ENCODE assay signal across 1 cellular context in the genomic region with DNA sequence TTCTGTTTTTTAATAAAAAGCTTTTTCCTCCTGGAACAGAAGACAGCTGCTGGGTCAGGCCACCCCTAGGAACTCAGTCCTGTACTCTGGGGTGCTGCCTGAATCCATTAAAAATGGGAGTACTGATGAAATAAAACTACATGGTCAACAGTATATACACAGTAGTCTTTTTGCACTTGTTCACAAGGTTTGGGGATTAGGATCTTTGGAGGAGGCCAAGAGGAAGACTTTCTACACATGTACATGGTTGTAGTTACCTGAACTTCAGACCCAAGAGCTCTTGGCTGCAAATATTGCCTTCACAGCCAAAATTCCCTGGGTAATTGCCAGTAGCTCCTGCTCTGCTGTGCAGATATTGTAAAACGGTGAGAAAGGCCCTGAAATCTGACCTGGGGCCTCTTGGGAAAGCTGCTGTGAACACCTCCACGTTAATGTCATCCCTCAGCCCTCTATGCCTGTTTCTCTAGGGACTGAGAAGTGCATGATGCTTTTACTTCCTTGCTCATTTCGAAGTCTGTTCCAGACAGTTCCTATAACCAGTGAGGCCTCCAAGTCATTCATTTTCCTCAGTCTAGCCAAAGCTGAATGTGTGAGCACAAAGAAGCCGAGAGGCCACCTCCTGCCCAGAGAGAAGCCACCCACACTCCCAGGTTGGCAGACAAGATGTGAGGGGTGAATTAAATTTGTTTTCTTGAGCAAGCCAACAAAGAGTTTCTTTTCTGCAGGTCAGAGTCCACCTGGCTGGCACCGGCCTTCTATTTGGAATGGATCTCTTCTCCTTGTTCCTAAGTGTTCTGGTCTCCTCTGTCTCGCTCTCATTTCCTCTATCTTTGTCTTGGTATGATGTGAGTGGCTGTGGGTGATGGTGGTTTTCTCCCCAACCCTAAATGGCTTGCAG.
TF ChIP-seq lines count a peak whose summit lies in the region.

No MANE protein-coding gene starts in this region.

TF ChIP-seq in HepG2, 621 proteins besides CTCF, POLR2A, EP300 and RAD21 (continued from another document and continues in another):
- TF ChIP-seq, protein P1, sequence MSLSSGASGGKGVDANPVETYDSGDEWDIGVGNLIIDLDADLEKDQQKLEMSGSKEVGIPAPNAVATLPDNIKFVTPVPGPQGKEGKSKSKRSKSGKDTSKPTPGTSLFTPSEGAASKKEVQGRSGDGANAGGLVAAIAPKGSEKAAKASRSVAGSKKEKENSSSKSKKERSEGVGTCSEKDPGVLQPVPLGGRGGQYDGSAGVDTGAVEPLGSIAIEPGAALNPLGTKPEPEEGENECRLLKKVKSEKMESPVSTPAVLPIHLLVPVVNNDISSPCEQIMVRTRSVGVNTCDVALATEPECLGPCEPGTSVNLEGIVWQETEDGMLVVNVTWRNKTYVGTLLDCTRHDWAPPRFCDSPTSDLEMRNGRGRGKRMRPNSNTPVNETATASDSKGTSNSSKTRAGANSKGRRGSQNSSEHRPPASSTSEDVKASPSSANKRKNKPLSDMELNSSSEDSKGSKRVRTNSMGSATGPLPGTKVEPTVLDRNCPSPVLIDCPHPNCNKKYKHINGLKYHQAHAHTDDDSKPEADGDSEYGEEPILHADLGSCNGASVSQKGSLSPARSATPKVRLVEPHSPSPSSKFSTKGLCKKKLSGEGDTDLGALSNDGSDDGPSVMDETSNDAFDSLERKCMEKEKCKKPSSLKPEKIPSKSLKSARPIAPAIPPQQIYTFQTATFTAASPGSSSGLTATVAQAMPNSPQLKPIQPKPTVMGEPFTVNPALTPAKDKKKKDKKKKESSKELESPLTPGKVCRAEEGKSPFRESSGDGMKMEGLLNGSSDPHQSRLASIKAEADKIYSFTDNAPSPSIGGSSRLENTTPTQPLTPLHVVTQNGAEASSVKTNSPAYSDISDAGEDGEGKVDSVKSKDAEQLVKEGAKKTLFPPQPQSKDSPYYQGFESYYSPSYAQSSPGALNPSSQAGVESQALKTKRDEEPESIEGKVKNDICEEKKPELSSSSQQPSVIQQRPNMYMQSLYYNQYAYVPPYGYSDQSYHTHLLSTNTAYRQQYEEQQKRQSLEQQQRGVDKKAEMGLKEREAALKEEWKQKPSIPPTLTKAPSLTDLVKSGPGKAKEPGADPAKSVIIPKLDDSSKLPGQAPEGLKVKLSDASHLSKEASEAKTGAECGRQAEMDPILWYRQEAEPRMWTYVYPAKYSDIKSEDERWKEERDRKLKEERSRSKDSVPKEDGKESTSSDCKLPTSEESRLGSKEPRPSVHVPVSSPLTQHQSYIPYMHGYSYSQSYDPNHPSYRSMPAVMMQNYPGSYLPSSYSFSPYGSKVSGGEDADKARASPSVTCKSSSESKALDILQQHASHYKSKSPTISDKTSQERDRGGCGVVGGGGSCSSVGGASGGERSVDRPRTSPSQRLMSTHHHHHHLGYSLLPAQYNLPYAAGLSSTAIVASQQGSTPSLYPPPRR (CRISPR knock-in tag; IDR thresholded peaks at IDR 0.05; ENCODE audit: borderline replicate concordance), result peak; percentile 37; the same call in 1 of the 2 replicates
- TF ChIP-seq DPF2 (CRISPR knock-in tag; IDR thresholded peaks at IDR 0.05; ENCODE audit: borderline replicate concordance, low read depth) (peak; percentile 19; the same call in 1 of the 2 replicates), KAT2B (IDR thresholded peaks at IDR 0.05; ENCODE audit: borderline replicate concordance, low read depth, low read length) (no peak), NFIB (CRISPR knock-in tag; IDR thresholded peaks at IDR 0.05; ENCODE audit: borderline replicate concordance) (no peak), NFYB (CRISPR knock-in tag; IDR thresholded peaks at IDR 0.05) (no peak; the same call in 1 of the 2 replicates), WIZ (CRISPR knock-in tag; IDR thresholded peaks at IDR 0.05) (no peak), ZNF367 (CRISPR knock-in tag; IDR thresholded peaks at IDR 0.05; ENCODE audit: borderline replicate concordance) (no peak), JUNB (CRISPR knock-in tag; IDR thresholded peaks at IDR 0.05; ENCODE audit: borderline replicate concordance) (no peak), MEF2D (CRISPR knock-in tag; IDR thresholded peaks at IDR 0.05) (no peak), ZNF747 (CRISPR knock-in tag; IDR thresholded peaks at IDR 0.05; ENCODE audit: borderline replicate concordance) (no peak; the same call in 1 of the 2 replicates), ZNF792 (CRISPR knock-in tag; IDR thresholded peaks at IDR 0.05) (no peak; the same call in 1 of the 2 replicates), JDP2 (CRISPR knock-in tag; IDR thresholded peaks at IDR 0.05; ENCODE audit: borderline replicate concordance) (no peak), ZBTB38 (CRISPR knock-in tag; IDR thresholded peaks at IDR 0.05) (no peak), RFX1 (IDR thresholded peaks at IDR 0.05) (no peak), FOSL1 (CRISPR knock-in tag; IDR thresholded peaks at IDR 0.05; ENCODE audit: borderline replicate concordance) (0 out of 2 replicates have a peak, but pooled peaks have one; percentile 30), ZNF552 (CRISPR knock-in tag; IDR thresholded peaks at IDR 0.05; ENCODE audit: borderline replicate concordance) (no peak), ETV5 (CRISPR knock-in tag; IDR thresholded peaks at IDR 0.05; ENCODE audit: borderline replicate concordance) (no peak), ZFX (CRISPR knock-in tag; IDR thresholded peaks at IDR 0.05; ENCODE audit: low read depth) (peak; percentile 39; the same call in 1 of the 2 replicates), ZSCAN31 (CRISPR knock-in tag; IDR thresholded peaks at IDR 0.05; ENCODE audit: low read depth) (peak; percentile 65; the same call in 1 of the 2 replicates), ZNF136 (CRISPR knock-in tag; IDR thresholded peaks at IDR 0.05; ENCODE audit: low read depth) (no peak)
- TF ChIP-seq, protein P2, sequence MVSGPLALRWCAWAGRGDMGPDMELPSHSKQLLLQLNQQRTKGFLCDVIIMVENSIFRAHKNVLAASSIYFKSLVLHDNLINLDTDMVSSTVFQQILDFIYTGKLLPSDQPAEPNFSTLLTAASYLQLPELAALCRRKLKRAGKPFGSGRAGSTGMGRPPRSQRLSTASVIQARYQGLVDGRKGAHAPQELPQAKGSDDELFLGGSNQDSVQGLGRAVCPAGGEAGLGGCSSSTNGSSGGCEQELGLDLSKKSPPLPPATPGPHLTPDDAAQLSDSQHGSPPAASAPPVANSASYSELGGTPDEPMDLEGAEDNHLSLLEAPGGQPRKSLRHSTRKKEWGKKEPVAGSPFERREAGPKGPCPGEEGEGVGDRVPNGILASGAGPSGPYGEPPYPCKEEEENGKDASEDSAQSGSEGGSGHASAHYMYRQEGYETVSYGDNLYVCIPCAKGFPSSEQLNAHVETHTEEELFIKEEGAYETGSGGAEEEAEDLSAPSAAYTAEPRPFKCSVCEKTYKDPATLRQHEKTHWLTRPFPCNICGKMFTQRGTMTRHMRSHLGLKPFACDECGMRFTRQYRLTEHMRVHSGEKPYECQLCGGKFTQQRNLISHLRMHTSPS (CRISPR knock-in tag; IDR thresholded peaks at IDR 0.05; ENCODE audit: low read depth), result no peak
- TF ChIP-seq, protein P3, sequence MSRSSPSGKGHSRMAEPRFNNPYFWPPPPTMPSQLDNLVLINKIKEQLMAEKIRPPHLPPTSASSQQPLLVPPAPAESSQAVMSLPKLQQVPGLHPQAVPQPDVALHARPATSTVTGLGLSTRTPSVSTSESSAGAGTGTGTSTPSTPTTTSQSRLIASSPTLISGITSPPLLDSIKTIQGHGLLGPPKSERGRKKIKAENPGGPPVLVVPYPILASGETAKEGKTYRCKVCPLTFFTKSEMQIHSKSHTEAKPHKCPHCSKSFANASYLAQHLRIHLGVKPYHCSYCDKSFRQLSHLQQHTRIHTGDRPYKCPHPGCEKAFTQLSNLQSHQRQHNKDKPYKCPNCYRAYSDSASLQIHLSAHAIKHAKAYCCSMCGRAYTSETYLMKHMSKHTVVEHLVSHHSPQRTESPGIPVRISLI (CRISPR knock-in tag; IDR thresholded peaks at IDR 0.05; ENCODE audit: borderline replicate concordance), result no peak
- TF ChIP-seq, protein P4, sequence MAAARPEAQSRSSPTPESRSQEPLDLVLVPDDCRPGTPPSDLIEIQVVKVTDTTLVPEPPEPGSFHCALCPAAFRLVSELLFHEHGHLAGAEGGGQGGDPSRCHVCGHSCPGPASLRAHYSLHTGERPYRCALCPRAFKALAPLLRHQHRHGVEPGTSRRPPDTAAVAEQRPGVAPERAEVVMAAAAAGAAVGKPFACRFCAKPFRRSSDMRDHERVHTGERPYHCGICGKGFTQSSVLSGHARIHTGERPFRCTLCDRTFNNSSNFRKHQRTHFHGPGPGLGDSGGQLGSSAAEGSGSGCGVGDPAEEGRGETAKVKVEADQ (CRISPR knock-in tag; IDR thresholded peaks at IDR 0.05; ENCODE audit: borderline replicate concordance), result no peak; the same call in 1 of the 2 replicates
- TF ChIP-seq, protein P5, sequence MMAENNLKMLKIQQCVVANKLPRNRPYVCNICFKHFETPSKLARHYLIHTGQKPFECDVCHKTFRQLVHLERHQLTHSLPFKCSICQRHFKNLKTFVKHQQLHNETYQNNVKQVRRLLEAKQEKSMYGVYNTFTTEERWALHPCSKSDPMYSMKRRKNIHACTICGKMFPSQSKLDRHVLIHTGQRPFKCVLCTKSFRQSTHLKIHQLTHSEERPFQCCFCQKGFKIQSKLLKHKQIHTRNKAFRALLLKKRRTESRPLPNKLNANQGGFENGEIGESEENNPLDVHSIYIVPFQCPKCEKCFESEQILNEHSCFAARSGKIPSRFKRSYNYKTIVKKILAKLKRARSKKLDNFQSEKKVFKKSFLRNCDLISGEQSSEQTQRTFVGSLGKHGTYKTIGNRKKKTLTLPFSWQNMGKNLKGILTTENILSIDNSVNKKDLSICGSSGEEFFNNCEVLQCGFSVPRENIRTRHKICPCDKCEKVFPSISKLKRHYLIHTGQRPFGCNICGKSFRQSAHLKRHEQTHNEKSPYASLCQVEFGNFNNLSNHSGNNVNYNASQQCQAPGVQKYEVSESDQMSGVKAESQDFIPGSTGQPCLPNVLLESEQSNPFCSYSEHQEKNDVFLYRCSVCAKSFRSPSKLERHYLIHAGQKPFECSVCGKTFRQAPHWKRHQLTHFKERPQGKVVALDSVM (CRISPR knock-in tag; IDR thresholded peaks at IDR 0.05), result 0 out of 2 replicates have a peak, but pooled peaks have one; percentile 6
- TF ChIP-seq, protein P6, sequence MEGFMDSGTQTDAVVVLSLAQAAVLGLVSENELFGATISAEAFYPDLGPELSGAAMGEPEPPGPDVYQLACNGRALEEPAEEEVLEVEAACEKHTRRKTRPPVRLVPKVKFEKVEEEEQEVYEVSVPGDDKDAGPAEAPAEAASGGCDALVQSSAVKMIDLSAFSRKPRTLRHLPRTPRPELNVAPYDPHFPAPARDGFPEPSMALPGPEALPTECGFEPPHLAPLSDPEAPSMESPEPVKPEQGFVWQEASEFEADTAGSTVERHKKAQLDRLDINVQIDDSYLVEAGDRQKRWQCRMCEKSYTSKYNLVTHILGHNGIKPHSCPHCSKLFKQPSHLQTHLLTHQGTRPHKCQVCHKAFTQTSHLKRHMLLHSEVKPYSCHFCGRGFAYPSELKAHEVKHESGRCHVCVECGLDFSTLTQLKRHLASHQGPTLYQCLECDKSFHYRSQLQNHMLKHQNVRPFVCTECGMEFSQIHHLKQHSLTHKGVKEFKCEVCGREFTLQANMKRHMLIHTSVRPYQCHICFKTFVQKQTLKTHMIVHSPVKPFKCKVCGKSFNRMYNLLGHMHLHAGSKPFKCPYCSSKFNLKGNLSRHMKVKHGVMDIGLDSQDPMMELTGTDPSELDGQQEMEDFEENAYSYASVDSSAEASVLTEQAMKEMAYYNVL (CRISPR knock-in tag; IDR thresholded peaks at IDR 0.05; ENCODE audit: borderline replicate concordance), result no peak
- TF ChIP-seq, protein P7, sequence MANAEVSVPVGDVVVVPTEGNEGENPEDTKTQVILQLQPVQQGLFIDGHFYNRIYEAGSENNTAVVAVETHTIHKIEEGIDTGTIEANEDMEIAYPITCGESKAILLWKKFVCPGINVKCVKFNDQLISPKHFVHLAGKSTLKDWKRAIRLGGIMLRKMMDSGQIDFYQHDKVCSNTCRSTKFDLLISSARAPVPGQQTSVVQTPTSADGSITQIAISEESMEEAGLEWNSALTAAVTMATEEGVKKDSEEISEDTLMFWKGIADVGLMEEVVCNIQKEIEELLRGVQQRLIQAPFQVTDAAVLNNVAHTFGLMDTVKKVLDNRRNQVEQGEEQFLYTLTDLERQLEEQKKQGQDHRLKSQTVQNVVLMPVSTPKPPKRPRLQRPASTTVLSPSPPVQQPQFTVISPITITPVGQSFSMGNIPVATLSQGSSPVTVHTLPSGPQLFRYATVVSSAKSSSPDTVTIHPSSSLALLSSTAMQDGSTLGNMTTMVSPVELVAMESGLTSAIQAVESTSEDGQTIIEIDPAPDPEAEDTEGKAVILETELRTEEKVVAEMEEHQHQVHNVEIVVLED (CRISPR knock-in tag; IDR thresholded peaks at IDR 0.05; ENCODE audit: borderline replicate concordance), result 0 out of 2 replicates have a peak, but pooled peaks have one; percentile 24
- TF ChIP-seq, protein P8, sequence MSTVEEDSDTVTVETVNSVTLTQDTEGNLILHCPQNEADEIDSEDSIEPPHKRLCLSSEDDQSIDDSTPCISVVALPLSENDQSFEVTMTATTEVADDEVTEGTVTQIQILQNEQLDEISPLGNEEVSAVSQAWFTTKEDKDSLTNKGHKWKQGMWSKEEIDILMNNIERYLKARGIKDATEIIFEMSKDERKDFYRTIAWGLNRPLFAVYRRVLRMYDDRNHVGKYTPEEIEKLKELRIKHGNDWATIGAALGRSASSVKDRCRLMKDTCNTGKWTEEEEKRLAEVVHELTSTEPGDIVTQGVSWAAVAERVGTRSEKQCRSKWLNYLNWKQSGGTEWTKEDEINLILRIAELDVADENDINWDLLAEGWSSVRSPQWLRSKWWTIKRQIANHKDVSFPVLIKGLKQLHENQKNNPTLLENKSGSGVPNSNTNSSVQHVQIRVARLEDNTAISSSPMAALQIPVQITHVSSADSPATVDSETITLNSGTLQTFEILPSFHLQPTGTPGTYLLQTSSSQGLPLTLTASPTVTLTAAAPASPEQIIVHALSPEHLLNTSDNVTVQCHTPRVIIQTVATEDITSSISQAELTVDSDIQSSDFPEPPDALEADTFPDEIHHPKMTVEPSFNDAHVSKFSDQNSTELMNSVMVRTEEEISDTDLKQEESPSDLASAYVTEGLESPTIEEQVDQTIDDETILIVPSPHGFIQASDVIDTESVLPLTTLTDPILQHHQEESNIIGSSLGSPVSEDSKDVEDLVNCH (CRISPR knock-in tag; IDR thresholded peaks at IDR 0.05), result no peak
- TF ChIP-seq, protein P9, sequence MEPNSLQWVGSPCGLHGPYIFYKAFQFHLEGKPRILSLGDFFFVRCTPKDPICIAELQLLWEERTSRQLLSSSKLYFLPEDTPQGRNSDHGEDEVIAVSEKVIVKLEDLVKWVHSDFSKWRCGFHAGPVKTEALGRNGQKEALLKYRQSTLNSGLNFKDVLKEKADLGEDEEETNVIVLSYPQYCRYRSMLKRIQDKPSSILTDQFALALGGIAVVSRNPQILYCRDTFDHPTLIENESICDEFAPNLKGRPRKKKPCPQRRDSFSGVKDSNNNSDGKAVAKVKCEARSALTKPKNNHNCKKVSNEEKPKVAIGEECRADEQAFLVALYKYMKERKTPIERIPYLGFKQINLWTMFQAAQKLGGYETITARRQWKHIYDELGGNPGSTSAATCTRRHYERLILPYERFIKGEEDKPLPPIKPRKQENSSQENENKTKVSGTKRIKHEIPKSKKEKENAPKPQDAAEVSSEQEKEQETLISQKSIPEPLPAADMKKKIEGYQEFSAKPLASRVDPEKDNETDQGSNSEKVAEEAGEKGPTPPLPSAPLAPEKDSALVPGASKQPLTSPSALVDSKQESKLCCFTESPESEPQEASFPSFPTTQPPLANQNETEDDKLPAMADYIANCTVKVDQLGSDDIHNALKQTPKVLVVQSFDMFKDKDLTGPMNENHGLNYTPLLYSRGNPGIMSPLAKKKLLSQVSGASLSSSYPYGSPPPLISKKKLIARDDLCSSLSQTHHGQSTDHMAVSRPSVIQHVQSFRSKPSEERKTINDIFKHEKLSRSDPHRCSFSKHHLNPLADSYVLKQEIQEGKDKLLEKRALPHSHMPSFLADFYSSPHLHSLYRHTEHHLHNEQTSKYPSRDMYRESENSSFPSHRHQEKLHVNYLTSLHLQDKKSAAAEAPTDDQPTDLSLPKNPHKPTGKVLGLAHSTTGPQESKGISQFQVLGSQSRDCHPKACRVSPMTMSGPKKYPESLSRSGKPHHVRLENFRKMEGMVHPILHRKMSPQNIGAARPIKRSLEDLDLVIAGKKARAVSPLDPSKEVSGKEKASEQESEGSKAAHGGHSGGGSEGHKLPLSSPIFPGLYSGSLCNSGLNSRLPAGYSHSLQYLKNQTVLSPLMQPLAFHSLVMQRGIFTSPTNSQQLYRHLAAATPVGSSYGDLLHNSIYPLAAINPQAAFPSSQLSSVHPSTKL (CRISPR knock-in tag; IDR thresholded peaks at IDR 0.05), result peak; percentile 66
